11 cellular contexts compared by ENCODE assay signal in genomic region chr10:94607111-94607510, GRCh38.
DNase-seq lines count a peak whose midpoint lies in the region; ATAC-seq and TF ChIP-seq lines count a peak whose summit lies in the region.
"Had no signal": no experiment of that assay in that cellular context is flagged by ENCODE, and none has a peak within 500 bp of the region (broad histone marks: within the 10 kb centered on the region; RNA-seq: fewer than 3 reads in every experiment).

No MANE protein-coding gene starts in this region.

- TF ChIP-seq CTCF in GM06990 (IDR thresholded peaks at IDR 0.05; ENCODE audit: insufficient read depth, low read length, poor library complexity, severe bottlenecking) (no peak), Caco-2 (IDR thresholded peaks at IDR 0.05; ENCODE audit: insufficient read depth in 1 of 2, low read depth in 1 of 2, low read length in 1 of 2, severe bottlenecking in 1 of 2, unreplicated experiment in 1 of 2) (no peak), thyroid gland (IDR thresholded peaks at IDR 0.05) (no peak)

- intact Hi-C loops in Caco-2 (cut with micrococcal nuclease; ENCODE audit: unreplicated experiment) (no loop called here), thyroid gland (cut with DNase I) (no loop called here)

- no peaks in the 10 kb centered on the region for H3K27me3 Mint-ChIP-seq in Caco-2 (ENCODE audit: insufficient read depth, unreplicated experiment)
- H3K27me3 Mint-ChIP-seq: activated naive CD4-positive, alpha-beta T cell treated with anti-CD3 and anti-CD28 coated beads, Interleukin-2, amount 50 U/mL, for 24 hours; B cell had no signal

- 87 to 97% methylated on average over 1 of the region's 1 CpG for whole genome bisulfite sequencing in thyroid gland, 2 donors

- POLR2A ChIA-PET in Caco-2 (lab: Charles Lee), result no interaction called here

- ATAC-seq in GM18870 (IDR thresholded peaks at IDR 0.05; ENCODE audit: unreplicated experiment) (peak; percentile 89), GM21786 (IDR thresholded peaks at IDR 0.05; ENCODE audit: unreplicated experiment) (peak; percentile 79), HG03175 (IDR thresholded peaks at IDR 0.05; ENCODE audit: unreplicated experiment) (peak; percentile 62)

- BruUV-seq in Caco-2 (replicated peaks; lab: Mats Ljungman, UMichigan), result no TSS peak

- peaks cover 87% of the 10 kb centered on the region for H3K36me3 Mint-ChIP-seq in Caco-2 (ENCODE audit: insufficient read depth, unreplicated experiment)

- H3K4me3 Mint-ChIP-seq in Caco-2 (ENCODE audit: unreplicated experiment), result no peak overlapping the region
- H3K4me3 Mint-ChIP-seq: activated naive CD4-positive, alpha-beta T cell treated with anti-CD3 and anti-CD28 coated beads, Interleukin-2, amount 50 U/mL, for 24 hours; B cell had no signal

- no peaks in the 10 kb centered on the region for H3K4me1 Mint-ChIP-seq in Caco-2 (ENCODE audit: low read depth, unreplicated experiment)
- H3K4me1 Mint-ChIP-seq: activated naive CD4-positive, alpha-beta T cell treated with anti-CD3 and anti-CD28 coated beads, Interleukin-2, amount 50 U/mL, for 24 hours; B cell had no signal

- no peak overlapping the region; the same call in 1 of the 2 replicates for H3K4me3 ChIP-seq in GM06990 (replicated peaks; ENCODE audit: low read depth, low read length)
- H3K4me3 ChIP-seq in Caco-2 (ENCODE audit: low read depth, low read length), result no peak overlapping the region
- H3K4me3 ChIP-seq in thyroid gland (replicated peaks in 1 of 3), result no peak overlapping the region

- H3K27ac Mint-ChIP-seq in Caco-2 (ENCODE audit: unreplicated experiment), result no peak overlapping the region
- H3K27ac Mint-ChIP-seq: activated naive CD4-positive, alpha-beta T cell treated with anti-CD3 and anti-CD28 coated beads, Interleukin-2, amount 50 U/mL, for 24 hours; B cell had no signal

- no peak for TF ChIP-seq POLR2A in thyroid gland (IDR thresholded peaks at IDR 0.05)

- H3K36me3 ChIP-seq in GM06990 (ENCODE audit: control insufficient read depth, insufficient read depth, low read length) (peaks cover 3% of the 10 kb centered on the region), Caco-2 (ENCODE audit: control insufficient read depth, insufficient read depth, low read length) (no peaks in the 10 kb centered on the region), thyroid gland (no peaks in the 10 kb centered on the region)

- H3K4me1 ChIP-seq in Caco-2 (no peaks in the 10 kb centered on the region), thyroid gland (no peaks in the 10 kb centered on the region)

- peak; percentile 42 for DNase-seq in GM06990 (ENCODE audit: extremely low read depth, insufficient read length)
- no peak for DNase-seq in mucosa of gallbladder (ENCODE audit: low spot score)
- DNase-seq in stimulated activated CD4-positive, alpha-beta T cell treated with anti-CD3 and anti-CD28 coated beads, Interleukin-1b, Interleukin-23, amount 100 ng/mL, for 48 hours, result no peak
- no peak for DNase-seq in Caco-2
- DNase-seq in thyroid gland, result no peak
- DNase-seq: mammary epithelial cell had no signal

- no peak overlapping the region for H3K27ac ChIP-seq in thyroid gland

- CTCF ChIA-PET in Caco-2 (lab: Charles Lee), result no interaction called here

- H3K9me3 ChIP-seq in Caco-2, result no peaks in the 10 kb centered on the region
- H3K9me3 ChIP-seq in thyroid gland, result no peaks in the 10 kb centered on the region

- no peaks in the 10 kb centered on the region for H3K9me3 Mint-ChIP-seq in Caco-2 (ENCODE audit: unreplicated experiment)
- H3K9me3 Mint-ChIP-seq: activated naive CD4-positive, alpha-beta T cell treated with anti-CD3 and anti-CD28 coated beads, Interleukin-2, amount 50 U/mL, for 24 hours had no signal

- H3K27me3 ChIP-seq in GM06990 (replicated peaks; ENCODE audit: control insufficient read depth, insufficient read depth, low read length) (no peaks in the 10 kb centered on the region), Caco-2 (replicated peaks; ENCODE audit: control insufficient read depth, insufficient read depth, low read length) (no peaks in the 10 kb centered on the region), thyroid gland (no peaks in the 10 kb centered on the region)
